In the genomic region with DNA sequence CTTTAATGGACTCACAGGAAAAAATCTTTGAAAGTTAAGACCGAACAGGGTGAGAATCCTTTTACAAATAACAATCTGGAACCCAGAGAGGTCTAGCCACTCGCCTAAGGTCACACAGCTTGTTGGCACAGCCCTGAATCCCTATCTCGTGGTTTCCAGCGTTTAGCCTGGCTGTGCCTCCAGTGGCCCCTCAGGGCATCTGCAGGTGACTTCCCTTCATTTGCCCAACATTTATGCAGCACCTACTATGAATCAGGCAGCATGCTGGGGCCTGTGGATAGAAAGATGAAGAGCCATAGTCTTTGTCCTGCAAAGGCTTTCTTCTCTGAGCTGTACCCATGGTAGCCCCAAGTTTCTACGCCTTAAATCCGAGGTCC, we compare ENCODE assay signal across 16 cellular contexts. TPM values are rescaled to one million over a fixed set of nuclear protein-coding genes. Genes with fewer than 3 reads are reported as not detected.
A peak's percentile ranks its signal among the peaks of the same experiment; 100 is the strongest.
DNase-seq lines count a peak whose midpoint lies in the region; ATAC-seq, FAIRE-seq and TF ChIP-seq lines count a peak whose summit lies in the region.
"Had no signal": no experiment of that assay in that cellular context is flagged by ENCODE, and none has a peak within 500 bp of the region (broad histone marks: within the 10 kb centered on the region; RNA-seq: fewer than 3 reads in every experiment).

No MANE protein-coding gene starts in this region.

- DNase-seq in activated CD8-positive, alpha-beta memory T cell treated with anti-CD3 and anti-CD28 coated beads, Interleukin-2, amount 10 ng/mL, durations not matched to agents 7 days and 5 days: no peak
- DNase-seq in activated CD8-positive, alpha-beta memory T cell treated with anti-CD3 and anti-CD28 coated beads, Interleukin-2, amount 50 U/mL, for 4 hours: no peak
- DNase-seq in GM12878 (ENCODE audit: low read depth, low spot score) (no peak), C1 segment of cervical spinal cord (lab: John Stamatoyannopoulos, UW) (no peak)
- peak; percentile 29 for DNase-seq in stimulated activated CD8-positive, alpha-beta memory T cell treated with anti-CD3 and anti-CD28 coated beads, Interleukin-4, amount 100 ng/mL, for 48 hours
- DNase-seq: activated gamma-delta T cell treated with Interleukin-2 at 50 U/mL for 16 hours, left cardiac atrium, NCI-H2107, SIG-M5 had no signal

- H4K20me1 ChIP-seq in GM12878 (ENCODE audit: control insufficient read depth, insufficient read depth): no peaks in the 10 kb centered on the region

- no peak overlapping the region for H3K4me3 Mint-ChIP-seq in activated CD8-positive, alpha-beta memory T cell treated with anti-CD3 and anti-CD28 coated beads, Interleukin-2, amount 10 ng/mL, durations not matched to agents 7 days and 5 days
- H3K4me3 Mint-ChIP-seq in IgD-negative memory B cell: peak overlapping the region in 1 of 4 donors; percentile 85

- TF ChIP-seq RAD21 in GM12878 (IDR thresholded peaks at IDR 0.05; ENCODE audit: insufficient read depth, low read depth, low read length): no peak

- no peaks in the 10 kb centered on the region for H3K79me2 ChIP-seq in GM12878 (ENCODE audit: control insufficient read depth, insufficient read depth, low read length)

- ATAC-seq in activated CD8-positive, alpha-beta memory T cell treated with anti-CD3 and anti-CD28 coated beads, Interleukin-2, amount 10 ng/mL, durations not matched to agents 7 days and 5 days: no peak
- ATAC-seq in GM12878 (peak; percentile 77), GM19023 (IDR thresholded peaks at IDR 0.05; ENCODE audit: unreplicated experiment) (no peak), GM19455 (IDR thresholded peaks at IDR 0.05; ENCODE audit: unreplicated experiment) (no peak)
- ATAC-seq: left cardiac atrium had no signal

- CTCF ChIA-PET in activated CD8-positive, alpha-beta memory T cell treated with anti-CD3 and anti-CD28 coated beads, Interleukin-2, amount 10 ng/mL, durations not matched to agents 7 days and 5 days (lab: Charles Lee): interaction anchor here (0.7 to 1.3 kb wide), 2 partner anchors 48 to 54 kb away, joined by 3 to 4 read pairs; no protein-coding TSS in a partner anchor
- CTCF ChIA-PET in GM12878 (lab: Yijun Ruan, JAX): no interaction called here

- peak overlapping the region; percentile 7 for H3K27ac Mint-ChIP-seq in activated CD8-positive, alpha-beta memory T cell treated with anti-CD3 and anti-CD28 coated beads, Interleukin-2, amount 10 ng/mL, durations not matched to agents 7 days and 5 days
- H3K27ac Mint-ChIP-seq in IgD-negative memory B cell: peak overlapping the region; percentile 90 to 94 (median 93)

- H3K9me3 Mint-ChIP-seq in activated CD8-positive, alpha-beta memory T cell treated with anti-CD3 and anti-CD28 coated beads, Interleukin-2, amount 10 ng/mL, durations not matched to agents 7 days and 5 days (ENCODE audit: low read depth): no peaks in the 10 kb centered on the region
- peaks cover 0 to 12% (median 3%) of the 10 kb centered on the region in 3 donors for H3K9me3 Mint-ChIP-seq in IgD-negative memory B cell

- TF ChIP-seq POLR2A in GM12878 (IDR thresholded peaks at IDR 0.05; ENCODE audit: low read depth, low read length): no peak

- TF ChIP-seq EP300 in GM12878 (IDR thresholded peaks at IDR 0.05; ENCODE audit: borderline replicate concordance in 1 of 2, control insufficient read depth in 1 of 2, low read depth in 2 of 2, low read length in 2 of 2): no peak

- H3K4me3 ChIP-seq in GM12878: no peak overlapping the region
- H3K4me3 ChIP-seq: skin epidermis had no signal

- SMC1A ChIA-PET in GM12878 (lab: Charles Lee; ENCODE audit: uncharacterized antibody, unreplicated experiment): no interaction called here

- FAIRE-seq in GM12878 (lab: Jason Lieb, UNC): no peak
- FAIRE-seq: colon, H54 had no signal

- no peak overlapping the region for H3K9ac ChIP-seq in GM12878 (ENCODE audit: control insufficient read depth, insufficient read depth, low read length)

- H3K27me3 ChIP-seq in GM12878 (replicated peaks in 1 of 2; ENCODE audit: control insufficient read depth in 2 of 2, insufficient read depth in 2 of 2, low read length in 1 of 2): peaks cover 29 to 37% of the 10 kb centered on the region in 2 experiments

- H3K27ac ChIP-seq in GM12878 (ENCODE audit: control insufficient read depth, insufficient read depth): no peak overlapping the region
- H3K27ac ChIP-seq: skin epidermis had no signal

- H2AFZ ChIP-seq in GM12878 (ENCODE audit: control insufficient read depth, low read depth, low read length): no peak overlapping the region

- H3K4me2 ChIP-seq in GM12878 (ENCODE audit: control insufficient read depth, insufficient read depth): no peak overlapping the region

- no peaks in the 10 kb centered on the region for H3K36me3 ChIP-seq in GM12878 (ENCODE audit: control insufficient read depth in 2 of 2, insufficient read depth in 2 of 2, low read length in 1 of 2)

- peaks cover 5% of the 10 kb centered on the region for H3K36me3 Mint-ChIP-seq in activated CD8-positive, alpha-beta memory T cell treated with anti-CD3 and anti-CD28 coated beads, Interleukin-2, amount 10 ng/mL, durations not matched to agents 7 days and 5 days
- peaks cover 5% of the 10 kb centered on the region for H3K36me3 Mint-ChIP-seq in IgD-negative memory B cell

- peaks cover 20% of the 10 kb centered on the region for H3K4me1 Mint-ChIP-seq in activated CD8-positive, alpha-beta memory T cell treated with anti-CD3 and anti-CD28 coated beads, Interleukin-2, amount 10 ng/mL, durations not matched to agents 7 days and 5 days
- H3K4me1 Mint-ChIP-seq in IgD-negative memory B cell: peaks cover 18 to 31% (median 25%) of the 10 kb centered on the region in 3 donors

- intact Hi-C loops in GM12878 (cut with micrococcal nuclease; ENCODE audit: unreplicated experiment): no loop called here

- in situ Hi-C loops in GM12878 (cut with MboI): no loop called here

- BruUV-seq in GM12878 (replicated peaks; lab: Mats Ljungman, UMichigan): no TSS peak

- 40% methylated on average over 6 of the region's 6 CpGs for WGBS in GM12878 (ENCODE audit: insufficient coverage, insufficient replicate concordance, low lambda C conversion rate, missing lambda C conversion rate)

- peaks cover 98% of the 10 kb centered on the region for H3K27me3 Mint-ChIP-seq in activated CD8-positive, alpha-beta memory T cell treated with anti-CD3 and anti-CD28 coated beads, Interleukin-2, amount 10 ng/mL, durations not matched to agents 7 days and 5 days
- peaks cover 92% of the 10 kb centered on the region for H3K27me3 Mint-ChIP-seq in IgD-negative memory B cell

- RAD21 ChIA-PET in GM12878 (lab: Charles Lee; ENCODE audit: unreplicated experiment): no interaction called here

- H3K9me3 ChIP-seq in GM12878 (replicated peaks; ENCODE audit: control insufficient read depth, insufficient read depth, low read length): no peaks in the 10 kb centered on the region; the same call in 2 of the 3 replicates

- no peaks in the 10 kb centered on the region for H3K4me1 ChIP-seq in GM12878 (ENCODE audit: control insufficient read depth, insufficient read depth, low read length)

- POLR2A ChIA-PET in GM12878 (lab: Charles Lee): no interaction called here

- TF ChIP-seq CTCF in GM12878 (IDR thresholded peaks at IDR 0.05 in 2 of 3, conservative IDR thresholded peaks at IDR 0.05 in 1 of 3; ENCODE audit: control insufficient read depth in 2 of 3, extremely low read depth in 1 of 3, insufficient read depth in 1 of 3, low read depth in 3 of 3, low read length in 3 of 3): peak; percentile 1 to 33 (median 2); a peak in 1 of 6 replicates

TF ChIP-seq in GM12878, 131 proteins besides CTCF, POLR2A, EP300 and RAD21 (continues in another document):
- no peak for TF ChIP-seq BCL11A (IDR thresholded peaks at IDR 0.05; ENCODE audit: low read depth, low read length)
- TF ChIP-seq IRF4 (IDR thresholded peaks at IDR 0.05; ENCODE audit: low read depth, low read length): no peak
- TF ChIP-seq ASH2L (IDR thresholded peaks at IDR 0.05; ENCODE audit: borderline replicate concordance, low read depth): no peak
- no peak for TF ChIP-seq NFXL1 (IDR thresholded peaks at IDR 0.05; ENCODE audit: borderline replicate concordance)
- no peak for TF ChIP-seq CREB1 (IDR thresholded peaks at IDR 0.05; ENCODE audit: low read depth)

RNA-seq across cellular contexts. Expression of gene NR2E1, which starts 2.6 kb away (rescaled TPM):
- not detected for total RNA-seq in activated CD8-positive, alpha-beta memory T cell treated with anti-CD3 and anti-CD28 coated beads, Interleukin-2, amount 10 ng/mL, durations not matched to agents 7 days and 5 days
- not detected for polyA plus RNA-seq in IgD-negative memory B cell
- not detected in 2 replicates for total RNA-seq in GM12878 (2013; cell fraction: nucleolus; rRNA removed)
- total RNA-seq in GM12878 (2014; rRNA removed): not detected in 2 replicates
- not detected in 2 replicates for total RNA-seq in GM12878 (2014; rRNA removed; fragmentation: Illumina TruSeq; extraction: Trizol)
- total RNA-seq in GM12878 (2021): not detected in 2 replicates
- not detected for polyA plus RNA-seq in GM12878 (2011; ENCODE audit: low read depth)
- polyA plus RNA-seq in GM12878 (2011; rRNA removed): not detected in 2 replicates
- not detected in 2 replicates for polyA plus RNA-seq in GM12878 (2011; cell fraction: cytosol; rRNA removed)
- polyA plus RNA-seq in GM12878 (2011; cell fraction: nucleus; rRNA removed): not detected in 2 replicates
- polyA plus RNA-seq in GM12878 (2012): not detected in 2 replicates
- polyA plus RNA-seq in GM12878 (2014; fragmentation: Illumina TruSeq; extraction: Trizol): not detected in 2 replicates
- not detected for polyA plus RNA-seq in GM12878 (2014; fragmentation: Nextera tagmentation; extraction: Ambion mirVana)
- not detected in 2 replicates for polyA plus RNA-seq in GM12878 (2014; rRNA removed)
- not detected for polyA plus RNA-seq in GM12878 (2016; fragmentation: Nextera tagmentation; extraction: Ambion mirVana)
- polyA minus RNA-seq in GM12878 (2011; rRNA and poly(A)+ RNA removed): not detected in 2 replicates
- polyA minus RNA-seq in GM12878 (2011; cell fraction: cytosol; rRNA and poly(A)+ RNA removed): not detected in 2 replicates
- not detected in 2 replicates for polyA minus RNA-seq in GM12878 (2011; cell fraction: nucleus; rRNA and poly(A)+ RNA removed)
- total RNA-seq: left cardiac atrium had no signal
- polyA plus RNA-seq: BJ had no signal
